In the genomic region with DNA sequence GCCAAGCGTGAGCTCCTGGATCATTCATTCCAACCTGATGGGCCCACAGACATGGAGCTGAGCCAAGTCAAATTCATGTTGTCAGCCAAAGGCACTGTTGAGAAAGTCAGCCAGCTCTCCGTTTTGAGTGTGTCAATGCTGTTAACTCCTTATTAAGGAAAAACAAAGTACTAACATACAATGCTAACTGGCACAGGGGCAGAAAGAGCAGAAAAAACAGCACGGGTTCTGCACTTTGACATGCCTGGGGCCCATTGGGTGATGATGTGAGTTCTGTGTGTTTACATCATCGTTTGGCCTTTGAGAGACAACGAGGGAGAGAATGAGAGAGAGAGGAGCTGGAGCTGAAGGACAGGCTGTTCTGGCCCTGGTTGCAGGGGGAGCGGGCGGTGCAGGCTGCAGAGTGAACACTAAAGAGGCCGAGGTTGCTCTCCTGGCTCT, we compare ENCODE assay signal across 12 cellular contexts.
A peak's percentile ranks its signal among the peaks of the same experiment; 100 is the strongest.
DNase-seq lines count a peak whose midpoint lies in the region; ATAC-seq and TF ChIP-seq lines count a peak whose summit lies in the region.
"Had no signal": no experiment of that assay in that cellular context is flagged by ENCODE, and none has a peak within 500 bp of the region (broad histone marks: within the 10 kb centered on the region; RNA-seq: fewer than 3 reads in every experiment).

No MANE protein-coding gene starts in this region.

- no peak for TF ChIP-seq POLR2A in ovary (IDR thresholded peaks at IDR 0.05)

- H3K4me3 ChIP-seq in ACC112 (ENCODE audit: low read depth, low read length) = no peak overlapping the region
- H3K4me3 ChIP-seq in ovary = no peak overlapping the region
- H3K4me3 ChIP-seq: spleen, upper lobe of left lung had no signal

- H3K27ac ChIP-seq in ACC112 (ENCODE audit: low read depth, low read length) (peak overlapping the region; percentile 92), ovary (peak overlapping the region in 1 of 2 donors; percentile 39)
- H3K27ac ChIP-seq: spleen, upper lobe of left lung had no signal

- WGBS in ovary, 3 donors = 14 to 17% (median 17%) methylated on average over 8 of the region's 8 CpGs

- H3K4me1 ChIP-seq in ACC112 (ENCODE audit: control insufficient read depth, insufficient read depth, low read length, unreplicated experiment) (peaks cover 23% of the 10 kb centered on the region), ovary (ENCODE audit: insufficient read depth) (peaks cover 8% of the 10 kb centered on the region)
- H3K4me1 ChIP-seq: spleen had no signal

- no peak for TF ChIP-seq EP300 in ovary (IDR thresholded peaks at IDR 0.05)

- H3K79me2 ChIP-seq in ACC112 (ENCODE audit: control insufficient read depth, insufficient read depth, low read length, unreplicated experiment) = no peaks in the 10 kb centered on the region

- intact Hi-C loops in ovary (cut with DNase I) = no loop called here

- H3K27me3 ChIP-seq in ACC112 (ENCODE audit: insufficient read depth, low read length) (no peaks in the 10 kb centered on the region), ovary (no peaks in the 10 kb centered on the region)
- H3K27me3 ChIP-seq: spleen, upper lobe of left lung had no signal

- no peaks in the 10 kb centered on the region for H3K36me3 ChIP-seq in ACC112 (ENCODE audit: insufficient read depth, low read length)
- no peaks in the 10 kb centered on the region for H3K36me3 ChIP-seq in ovary
- H3K36me3 ChIP-seq: spleen, upper lobe of left lung had no signal

- TF ChIP-seq CTCF in ovary (IDR thresholded peaks at IDR 0.05) = no peak

- H3K9me3 ChIP-seq in ovary = no peaks in the 10 kb centered on the region
- H3K9me3 ChIP-seq: spleen, upper lobe of left lung had no signal

- ATAC-seq in GM21786 (IDR thresholded peaks at IDR 0.05; ENCODE audit: unreplicated experiment) (no peak), GM18861 (IDR thresholded peaks at IDR 0.05; ENCODE audit: unreplicated experiment) (no peak), SK-N-SH treated with all-trans-retinoic acid at 6 μM for 48 hours (no peak)

- H2AFZ ChIP-seq in ACC112 (ENCODE audit: low read length, unreplicated experiment) = no peak overlapping the region

- peak; percentile 40 for DNase-seq in NCI-H69 (lab: John Stamatoyannopoulos, UW)
- peak; percentile 43 for DNase-seq in fibroblast of the conjunctiva (ENCODE audit: low read depth)
- peak in 3 of 5 donors; percentile 55 to 72 (median 62) for DNase-seq in ovary
- DNase-seq in NCI-H1048 (lab: John Stamatoyannopoulos, UW) = no peak
- DNase-seq: naive thymus-derived CD4-positive, alpha-beta T cell; NCI-H187 had no signal

TF ChIP-seq in SK-N-SH treated with all-trans-retinoic acid at 6 μM for 48 hours, 23 proteins besides CTCF, POLR2A, EP300 and RAD21:
- TF ChIP-seq RARB (CRISPR knock-in tag; IDR thresholded peaks at IDR 0.05) (no peak), SNAI2 (CRISPR knock-in tag; IDR thresholded peaks at IDR 0.05) (no peak), TCF4 (CRISPR knock-in tag; IDR thresholded peaks at IDR 0.05; ENCODE audit: borderline replicate concordance) (no peak), PPARA (CRISPR knock-in tag; IDR thresholded peaks at IDR 0.05; ENCODE audit: borderline replicate concordance) (no peak), TOX (CRISPR knock-in tag; IDR thresholded peaks at IDR 0.05; ENCODE audit: borderline replicate concordance) (no peak), ZNF565 (CRISPR knock-in tag; conservative IDR thresholded peaks at IDR 0.05; ENCODE audit: low read depth) (no peak), CSDC2 (CRISPR knock-in tag; IDR thresholded peaks at IDR 0.05) (no peak), OSR1 (CRISPR knock-in tag; IDR thresholded peaks at IDR 0.05) (no peak), ARNTL (CRISPR knock-in tag; IDR thresholded peaks at IDR 0.05; ENCODE audit: borderline replicate concordance, low read depth) (no peak), ZC3H10 (CRISPR knock-in tag; IDR thresholded peaks at IDR 0.05) (no peak), ESRRG (CRISPR knock-in tag; IDR thresholded peaks at IDR 0.05) (no peak), ZFP30 (CRISPR knock-in tag; IDR thresholded peaks at IDR 0.05) (no peak)
- TF ChIP-seq, protein P1, sequence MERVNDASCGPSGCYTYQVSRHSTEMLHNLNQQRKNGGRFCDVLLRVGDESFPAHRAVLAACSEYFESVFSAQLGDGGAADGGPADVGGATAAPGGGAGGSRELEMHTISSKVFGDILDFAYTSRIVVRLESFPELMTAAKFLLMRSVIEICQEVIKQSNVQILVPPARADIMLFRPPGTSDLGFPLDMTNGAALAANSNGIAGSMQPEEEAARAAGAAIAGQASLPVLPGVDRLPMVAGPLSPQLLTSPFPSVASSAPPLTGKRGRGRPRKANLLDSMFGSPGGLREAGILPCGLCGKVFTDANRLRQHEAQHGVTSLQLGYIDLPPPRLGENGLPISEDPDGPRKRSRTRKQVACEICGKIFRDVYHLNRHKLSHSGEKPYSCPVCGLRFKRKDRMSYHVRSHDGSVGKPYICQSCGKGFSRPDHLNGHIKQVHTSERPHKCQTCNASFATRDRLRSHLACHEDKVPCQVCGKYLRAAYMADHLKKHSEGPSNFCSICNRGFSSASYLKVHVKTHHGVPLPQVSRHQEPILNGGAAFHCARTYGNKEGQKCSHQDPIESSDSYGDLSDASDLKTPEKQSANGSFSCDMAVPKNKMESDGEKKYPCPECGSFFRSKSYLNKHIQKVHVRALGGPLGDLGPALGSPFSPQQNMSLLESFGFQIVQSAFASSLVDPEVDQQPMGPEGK (CRISPR knock-in tag; IDR thresholded peaks at IDR 0.05; ENCODE audit: borderline replicate concordance) = no peak
TF ChIP-seq in SK-N-SH treated with all-trans-retinoic acid at 6 μM for 48 hours: peak in this region for 0.
